22 cellular contexts compared by ENCODE assay signal in the genomic region with DNA sequence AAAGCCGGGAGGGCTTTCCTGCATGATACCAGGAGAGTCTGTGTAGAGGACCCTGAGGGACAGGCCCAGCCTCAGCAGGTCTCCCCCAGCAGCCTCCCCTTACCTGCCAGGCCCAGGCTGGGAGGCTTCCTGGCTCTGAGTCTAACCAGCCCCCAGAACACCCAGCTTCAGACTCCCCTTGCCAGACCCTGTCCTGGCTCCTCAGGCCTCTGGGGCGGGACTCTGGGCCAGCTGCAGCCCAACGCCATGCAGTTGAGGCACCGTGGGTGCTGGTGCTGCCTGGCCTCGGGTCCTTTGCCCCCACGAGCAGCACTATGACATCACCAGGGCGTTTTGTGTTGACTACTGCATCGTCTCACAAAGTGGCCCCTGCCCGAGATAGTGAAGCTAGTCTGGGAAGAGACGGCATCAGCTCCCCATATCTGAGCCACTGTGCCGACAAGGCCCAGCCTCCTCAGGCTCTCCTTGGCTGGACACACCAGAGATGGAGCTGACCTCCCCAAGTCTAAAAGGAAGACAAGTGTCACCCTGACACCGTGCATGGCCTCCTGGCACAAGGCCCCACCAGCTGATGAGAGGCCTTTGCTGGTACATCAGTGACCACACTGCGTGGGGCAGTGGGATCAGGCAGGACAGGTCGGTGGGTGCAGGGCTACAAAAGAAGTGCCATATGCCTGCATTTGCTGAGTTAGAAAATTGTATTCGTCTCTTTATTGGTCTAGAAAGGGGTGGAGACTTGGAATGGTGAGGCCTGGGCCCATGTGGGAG. TPM values are rescaled to one million over a fixed set of nuclear protein-coding genes. Genes with fewer than 3 reads are reported as not detected.
DNase-seq lines count a peak whose midpoint lies in the region; ATAC-seq, FAIRE-seq and TF ChIP-seq lines count a peak whose summit lies in the region.
"Had no signal": no experiment of that assay in that cellular context is flagged by ENCODE, and none has a peak within 500 bp of the region (broad histone marks: within the 10 kb centered on the region; RNA-seq: fewer than 3 reads in every experiment).

No MANE protein-coding gene starts in this region.

- H3K9ac ChIP-seq in H1 (replicated peaks in 1 of 4; ENCODE audit: extremely low read depth in 1 of 4, low read depth in 3 of 4, low read length in 3 of 4): no peak overlapping the region

- no peak overlapping the region for H2AK5ac ChIP-seq in H1 (ENCODE audit: low read depth, low read length)

- H3K4me3 ChIP-seq in Caco-2 (ENCODE audit: low read depth, low read length) (no peak overlapping the region), H1 (ENCODE audit: extremely low read depth in 1 of 4, insufficient read depth in 2 of 4, low read depth in 3 of 4, low read length in 4 of 4) (no peak overlapping the region), osteoblast (ENCODE audit: insufficient read depth, low read length) (no peak overlapping the region), sigmoid colon (no peak overlapping the region)
- H3K4me3 ChIP-seq: A549 had no signal

- TF ChIP-seq EP300 in H1 (IDR thresholded peaks at IDR 0.05; ENCODE audit: borderline replicate concordance in 1 of 2, low read depth in 2 of 2, low read length in 2 of 2) (no peak), sigmoid colon (IDR thresholded peaks at IDR 0.05) (no peak)

- no peak overlapping the region for H2BK15ac ChIP-seq in H1 (ENCODE audit: low read length)

- TF ChIP-seq CTCF in Caco-2 (IDR thresholded peaks at IDR 0.05; ENCODE audit: insufficient read depth in 1 of 2, low read depth in 1 of 2, low read length in 1 of 2, severe bottlenecking in 1 of 2, unreplicated experiment in 1 of 2) (no peak), H1 (IDR thresholded peaks at IDR 0.05; ENCODE audit: control extremely low read depth in 1 of 3, insufficient read depth in 1 of 3, low read depth in 1 of 3, low read length in 3 of 3) (no peak), osteoblast (IDR thresholded peaks at IDR 0.05; ENCODE audit: extremely low read depth, low read depth, low read length) (no peak), sigmoid colon (IDR thresholded peaks at IDR 0.05) (no peak)

- DNase-seq in activated naive CD8-positive, alpha-beta T cell treated with anti-CD3 and anti-CD28 coated beads, Interleukin-2, amount 50 U/mL, for 24 hours: no peak
- DNase-seq in Caco-2 (no peak), H1 (ENCODE audit: low read depth in 1 of 2, low spot score in 2 of 2) (no peak), osteoblast (ENCODE audit: insufficient read length, low spot score, missing footprints) (peak; percentile 77), sigmoid colon (no peak)
- DNase-seq: AML-193; CD4-positive, alpha-beta T cell; DMS153; DMS79; GDM1; GOT3; H9 had no signal

- peak overlapping the region; percentile 13 for H3K4me3 Mint-ChIP-seq in activated naive CD8-positive, alpha-beta T cell
- H3K4me3 Mint-ChIP-seq in activated naive CD8-positive, alpha-beta T cell treated with anti-CD3 and anti-CD28 coated beads, Interleukin-2, amount 50 U/mL, for 24 hours: no peak overlapping the region
- no peak overlapping the region for H3K4me3 Mint-ChIP-seq in Caco-2 (ENCODE audit: unreplicated experiment)
- H3K4me3 Mint-ChIP-seq: CD4-positive, alpha-beta T cell; H9 had no signal

- no peak overlapping the region for H2BK120ac ChIP-seq in H1 (replicated peaks; ENCODE audit: low read depth, low read length)

- no peak for FAIRE-seq in H1 (lab: Jason Lieb, UNC)
- FAIRE-seq: A549, GM12892, GM18507 had no signal

- no peaks in the 10 kb centered on the region for H3K79me1 ChIP-seq in H1 (ENCODE audit: low read depth, low read length)

- H3K79me2 ChIP-seq in H1 (ENCODE audit: control insufficient read depth in 1 of 2, insufficient read depth in 2 of 2, low read length in 2 of 2): no peaks in the 10 kb centered on the region
- no peaks in the 10 kb centered on the region for H3K79me2 ChIP-seq in osteoblast (ENCODE audit: insufficient read depth, low read length)

- H3K27me3 ChIP-seq in Caco-2 (replicated peaks; ENCODE audit: control insufficient read depth, insufficient read depth, low read length) (no peaks in the 10 kb centered on the region), H1 (replicated peaks in 1 of 4; ENCODE audit: control insufficient read depth in 3 of 4, extremely low read depth in 1 of 4, insufficient read depth in 3 of 4, low read length in 3 of 4) (no peaks in the 10 kb centered on the region; a peak in 1 of 7 replicates), osteoblast (ENCODE audit: insufficient read depth, low read length) (no peaks in the 10 kb centered on the region), sigmoid colon (no peaks in the 10 kb centered on the region)

- H2BK20ac ChIP-seq in H1 (ENCODE audit: low read length): no peak overlapping the region

- H4K91ac ChIP-seq in H1 (replicated peaks; ENCODE audit: insufficient read length, low read length): no peak overlapping the region

- H3K4ac ChIP-seq in H1 (replicated peaks; ENCODE audit: insufficient read length, low read depth, low read length): no peak overlapping the region

- no peaks in the 10 kb centered on the region for H3K9me3 Mint-ChIP-seq in activated naive CD8-positive, alpha-beta T cell (ENCODE audit: low read depth)
- no peaks in the 10 kb centered on the region for H3K9me3 Mint-ChIP-seq in activated naive CD8-positive, alpha-beta T cell treated with anti-CD3 and anti-CD28 coated beads, Interleukin-2, amount 50 U/mL, for 24 hours
- H3K9me3 Mint-ChIP-seq in Caco-2 (ENCODE audit: unreplicated experiment): no peaks in the 10 kb centered on the region
- H3K9me3 Mint-ChIP-seq: CD4-positive, alpha-beta T cell; H9 had no signal

- POLR2A ChIA-PET in Caco-2 (lab: Charles Lee) (no interaction called here), H1 (lab: Charles Lee; ENCODE audit: partially characterized antibody) (no interaction called here)

- no peak overlapping the region for H3K27ac ChIP-seq in H1 (ENCODE audit: low read depth, low read length)
- no peak overlapping the region for H3K27ac ChIP-seq in osteoblast (ENCODE audit: low read depth, low read length)
- no peak overlapping the region for H3K27ac ChIP-seq in sigmoid colon
- H3K27ac ChIP-seq: 22Rv1, C4-2B had no signal

- H3K4me2 ChIP-seq in H1 (ENCODE audit: insufficient read depth in 1 of 2, low read depth in 2 of 2, low read length in 2 of 2): no peak overlapping the region
- no peak overlapping the region for H3K4me2 ChIP-seq in osteoblast (ENCODE audit: insufficient read depth, low read length)
- H3K4me2 ChIP-seq: A549 had no signal

- no peaks in the 10 kb centered on the region for H4K20me1 ChIP-seq in H1 (replicated peaks in 1 of 2; ENCODE audit: control insufficient read depth in 1 of 2, insufficient read depth in 2 of 2, low read length in 2 of 2)
- no peaks in the 10 kb centered on the region for H4K20me1 ChIP-seq in osteoblast (ENCODE audit: insufficient read depth, low read length)

- no peaks in the 10 kb centered on the region for H3K4me1 Mint-ChIP-seq in activated naive CD8-positive, alpha-beta T cell (ENCODE audit: low read depth)
- no peaks in the 10 kb centered on the region for H3K4me1 Mint-ChIP-seq in activated naive CD8-positive, alpha-beta T cell treated with anti-CD3 and anti-CD28 coated beads, Interleukin-2, amount 50 U/mL, for 24 hours
- peaks cover 14% of the 10 kb centered on the region for H3K4me1 Mint-ChIP-seq in Caco-2 (ENCODE audit: low read depth, unreplicated experiment)
- H3K4me1 Mint-ChIP-seq: H9 had no signal

- BruUV-seq in Caco-2 (replicated peaks; lab: Mats Ljungman, UMichigan): no TSS peak

- H3K4me1 ChIP-seq in Caco-2: peaks cover 29% of the 10 kb centered on the region
- no peaks in the 10 kb centered on the region for H3K4me1 ChIP-seq in H1 (replicated peaks in 1 of 4; ENCODE audit: control insufficient read depth in 3 of 4, insufficient read depth in 4 of 4, low read length in 3 of 4)
- H3K4me1 ChIP-seq in osteoblast (ENCODE audit: insufficient read depth, low read length): no peaks in the 10 kb centered on the region
- no peaks in the 10 kb centered on the region for H3K4me1 ChIP-seq in sigmoid colon

- no peak overlapping the region for H2BK5ac ChIP-seq in H1 (ENCODE audit: low read depth, low read length)

- no peak for ATAC-seq in activated naive CD8-positive, alpha-beta T cell treated with anti-CD3 and anti-CD28 coated beads, Interleukin-2, amount 50 U/mL, for 24 hours
- no peak for ATAC-seq in GM21825 (IDR thresholded peaks at IDR 0.05; ENCODE audit: unreplicated experiment)
- ATAC-seq in HG03095 (IDR thresholded peaks at IDR 0.05; ENCODE audit: unreplicated experiment): no peak

- H3K36me3 Mint-ChIP-seq in activated naive CD8-positive, alpha-beta T cell: no peaks in the 10 kb centered on the region
- no peaks in the 10 kb centered on the region for H3K36me3 Mint-ChIP-seq in activated naive CD8-positive, alpha-beta T cell treated with anti-CD3 and anti-CD28 coated beads, Interleukin-2, amount 50 U/mL, for 24 hours (ENCODE audit: low read depth)
- no peaks in the 10 kb centered on the region for H3K36me3 Mint-ChIP-seq in Caco-2 (ENCODE audit: insufficient read depth, unreplicated experiment)

- TF ChIP-seq RAD21 in H1 (IDR thresholded peaks at IDR 0.05 in 1 of 2, conservative IDR thresholded peaks at IDR 0.05 in 1 of 2; ENCODE audit: low read depth in 2 of 2, low read length in 2 of 2): no peak

- H3K14ac ChIP-seq in H1 (ENCODE audit: insufficient read length): no peak overlapping the region

- intact Hi-C loops in Caco-2 (cut with micrococcal nuclease; ENCODE audit: unreplicated experiment): no loop called here
- intact Hi-C loops in sigmoid colon (cut with DNase I): no loop called here

- no peak overlapping the region for H3K56ac ChIP-seq in H1 (replicated peaks; ENCODE audit: insufficient read length, low read depth, low read length)

- no peak overlapping the region; the same call in 1 of the 2 replicates for H4K8ac ChIP-seq in H1 (ENCODE audit: extremely low read depth, insufficient read depth, low read length)

- H3K23ac ChIP-seq in H1 (ENCODE audit: insufficient read length): no peak overlapping the region

- no peaks in the 10 kb centered on the region for H3K27me3 Mint-ChIP-seq in activated naive CD8-positive, alpha-beta T cell
- no peaks in the 10 kb centered on the region for H3K27me3 Mint-ChIP-seq in activated naive CD8-positive, alpha-beta T cell treated with anti-CD3 and anti-CD28 coated beads, Interleukin-2, amount 50 U/mL, for 24 hours
- no peaks in the 10 kb centered on the region for H3K27me3 Mint-ChIP-seq in Caco-2 (ENCODE audit: insufficient read depth, unreplicated experiment)
- H3K27me3 Mint-ChIP-seq: CD4-positive, alpha-beta T cell had no signal

- H3K18ac ChIP-seq in H1 (ENCODE audit: extremely low read depth, low read length): peak overlapping the region; percentile 71; the same call in 1 of the 2 replicates

- H3K9me3 ChIP-seq in Caco-2: no peaks in the 10 kb centered on the region
- no peaks in the 10 kb centered on the region for H3K9me3 ChIP-seq in H1 (ENCODE audit: insufficient read depth in 2 of 2, low read depth in 1 of 2, low read length in 1 of 2)
- no peaks in the 10 kb centered on the region for H3K9me3 ChIP-seq in osteoblast (ENCODE audit: low read depth, low read length)
- H3K9me3 ChIP-seq in sigmoid colon: no peaks in the 10 kb centered on the region
- H3K9me3 ChIP-seq: A549 had no signal

- H2AFZ ChIP-seq in H1 (ENCODE audit: low read length) (no peak overlapping the region), osteoblast (ENCODE audit: low read length) (no peak overlapping the region)

- no peaks in the 10 kb centered on the region for H3K23me2 ChIP-seq in H1 (ENCODE audit: low read depth, low read length)

- 83% methylated on average over 15 of the region's 15 CpGs; no CpG with 5 or more reads in 1 of the 2 experiments for WGBS in H1 (ENCODE audit: extremely low coverage in 1 of 2, insufficient coverage in 1 of 2, insufficient read length in 1 of 2, insufficient replicate concordance in 2 of 2, low coverage in 1 of 2, low lambda C conversion rate in 2 of 2, missing lambda C conversion rate in 1 of 2), 2 experiments
- 86 to 88% methylated on average over 15 of the region's 15 CpGs for WGBS in sigmoid colon, 2 donors

- no peak overlapping the region for H2BK12ac ChIP-seq in H1 (ENCODE audit: low read depth, low read length)

- TF ChIP-seq POLR2A in H1 (IDR thresholded peaks at IDR 0.05; ENCODE audit: control extremely low read depth in 1 of 2, low read depth in 2 of 2, low read length in 2 of 2) (no peak), sigmoid colon (IDR thresholded peaks at IDR 0.05) (no peak)

- no peak overlapping the region for H4K5ac ChIP-seq in H1 (ENCODE audit: insufficient read length, low read depth, low read length)

- H3K36me3 ChIP-seq in Caco-2 (ENCODE audit: control insufficient read depth, insufficient read depth, low read length): no peaks in the 10 kb centered on the region
- no peaks in the 10 kb centered on the region for H3K36me3 ChIP-seq in H1 (ENCODE audit: control insufficient read depth in 2 of 4, insufficient read depth in 4 of 4, low read length in 3 of 4)
- no peaks in the 10 kb centered on the region for H3K36me3 ChIP-seq in osteoblast (ENCODE audit: insufficient read depth, low read length)
- H3K36me3 ChIP-seq in sigmoid colon: no peaks in the 10 kb centered on the region

- CTCF ChIA-PET in Caco-2 (lab: Charles Lee): no interaction called here
- CTCF ChIA-PET in H1 (lab: Charles Lee; ENCODE audit: partially characterized antibody): interaction anchor here (1.1 to 1.7 kb wide), 3 partner anchors 11 to 91 kb away, joined by 3 read pairs; a partner anchor contains a TSS

- H3K27ac Mint-ChIP-seq in activated naive CD8-positive, alpha-beta T cell: no peak overlapping the region
- no peak overlapping the region for H3K27ac Mint-ChIP-seq in activated naive CD8-positive, alpha-beta T cell treated with anti-CD3 and anti-CD28 coated beads, Interleukin-2, amount 50 U/mL, for 24 hours
- peak overlapping the region; percentile 40 for H3K27ac Mint-ChIP-seq in Caco-2 (ENCODE audit: unreplicated experiment)
- H3K27ac Mint-ChIP-seq: CD4-positive, alpha-beta T cell; H9 had no signal

RNA-seq across cellular contexts. Expression of a gene that starts 10.6 kb away (rescaled TPM):
- total RNA-seq in Caco-2 (2022): 7.1 and 8.3 TPM in 2 replicates
- total RNA-seq in H1 (2021; fragmentation: NEBNext Ultra II Directional; extraction: Animal tissue kit (Norgen Biotek cat#: 25700)): 0.37 and 0.46 TPM in 2 replicates
- 0.75 and 1.4 TPM in 2 replicates for polyA plus RNA-seq in H1 (2011; rRNA removed)
- polyA plus RNA-seq in H1 (2011; cell fraction: cytosol; rRNA removed): 0.43 TPM
- polyA plus RNA-seq in H1 (2011; cell fraction: nucleus; rRNA removed): 1.1 TPM
- polyA plus RNA-seq in H1 (2012, experiment 1 of 2): 0.23 to 0.94 TPM (median 0.48 TPM) in 4 replicates
- 0.30 TPM for polyA plus RNA-seq in H1 (2012, experiment 2 of 2)
- polyA plus RNA-seq in H1 (2013, experiment 1 of 2): 0.30 TPM
- 0.09 TPM for polyA plus RNA-seq in H1 (2013, experiment 2 of 2)
- polyA minus RNA-seq in H1 (2011; rRNA and poly(A)+ RNA removed): 0.69 and 0.83 TPM in 2 replicates
- not detected for polyA minus RNA-seq in H1 (2011; cell fraction: cytosol; rRNA and poly(A)+ RNA removed)
- 1.3 TPM for polyA minus RNA-seq in H1 (2011; cell fraction: nucleus; rRNA and poly(A)+ RNA removed)
- under 0.01 TPM in 1 of 2 replicates, not detected in the other for total RNA-seq in osteoblast
- 1 to 10 TPM in 1 of 4 donors, under 1 TPM in 3; 0.16 to 1.1 (median 0.56) TPM for total RNA-seq in sigmoid colon
- polyA plus RNA-seq in sigmoid colon: 1 to 10 TPM; 1.7 to 6.0 (median 3.0) TPM
- total RNA-seq: CD4-positive, alpha-beta T cell; Daoy had no signal

RNA-seq across cellular contexts. Expression of a gene that starts 21.1 kb away (rescaled TPM):
- 0.16 and 0.20 TPM in 2 replicates for total RNA-seq in Caco-2 (2022)
- not detected in 2 replicates for total RNA-seq in H1 (2021; fragmentation: NEBNext Ultra II Directional; extraction: Animal tissue kit (Norgen Biotek cat#: 25700))
- not detected in 2 replicates for polyA plus RNA-seq in H1 (2011; rRNA removed)
- polyA plus RNA-seq in H1 (2011; cell fraction: cytosol; rRNA removed): not detected
- polyA plus RNA-seq in H1 (2011; cell fraction: nucleus; rRNA removed): not detected
- 0.07 to 0.09 TPM in 2 of 4 replicates, not detected in the others for polyA plus RNA-seq in H1 (2012, experiment 1 of 2)
- polyA plus RNA-seq in H1 (2012, experiment 2 of 2): not detected
- not detected for polyA plus RNA-seq in H1 (2013, experiment 1 of 2)
- polyA plus RNA-seq in H1 (2013, experiment 2 of 2): not detected
- polyA minus RNA-seq in H1 (2011; rRNA and poly(A)+ RNA removed): not detected in 2 replicates
- not detected for polyA minus RNA-seq in H1 (2011; cell fraction: cytosol; rRNA and poly(A)+ RNA removed)
- not detected for polyA minus RNA-seq in H1 (2011; cell fraction: nucleus; rRNA and poly(A)+ RNA removed)
- total RNA-seq in osteoblast: not detected in 2 replicates
- not detected for total RNA-seq in sigmoid colon
- polyA plus RNA-seq in sigmoid colon: under 1 TPM; 0.35 to 0.60 (median 0.46) TPM
- total RNA-seq: CD4-positive, alpha-beta T cell; Daoy; H9 had no signal
- polyA plus RNA-seq: BJ had no signal
